1 cellular context compared by ENCODE assay signal in the genomic region with DNA sequence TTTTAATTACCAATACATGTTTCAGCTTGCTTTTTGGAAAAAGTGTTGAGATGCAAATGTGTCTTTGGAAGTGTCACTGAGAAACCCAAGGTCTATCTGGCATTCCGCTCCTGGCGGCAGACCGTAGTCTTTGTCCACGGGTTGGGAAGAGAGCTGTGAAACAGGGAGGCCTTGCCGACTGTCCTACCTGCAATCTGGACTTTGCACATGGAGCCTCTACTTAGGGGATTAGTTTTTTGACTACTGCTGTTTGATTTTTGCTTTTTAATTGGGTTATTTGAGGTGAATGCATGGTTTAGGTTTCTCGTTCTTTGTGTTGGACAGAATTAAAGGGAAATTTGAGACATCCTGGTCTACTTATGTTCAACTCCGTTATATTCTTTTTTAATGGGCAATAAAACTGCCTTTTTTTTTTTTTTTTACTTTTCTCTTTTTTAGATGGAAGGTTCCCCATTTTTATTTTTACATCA.
TF ChIP-seq lines count a peak whose summit lies in the region.

No MANE protein-coding gene starts in this region.

TF ChIP-seq in HepG2, 621 proteins besides CTCF, POLR2A, EP300 and RAD21 (continued from another document and continues in another):
- TF ChIP-seq, protein P1, sequence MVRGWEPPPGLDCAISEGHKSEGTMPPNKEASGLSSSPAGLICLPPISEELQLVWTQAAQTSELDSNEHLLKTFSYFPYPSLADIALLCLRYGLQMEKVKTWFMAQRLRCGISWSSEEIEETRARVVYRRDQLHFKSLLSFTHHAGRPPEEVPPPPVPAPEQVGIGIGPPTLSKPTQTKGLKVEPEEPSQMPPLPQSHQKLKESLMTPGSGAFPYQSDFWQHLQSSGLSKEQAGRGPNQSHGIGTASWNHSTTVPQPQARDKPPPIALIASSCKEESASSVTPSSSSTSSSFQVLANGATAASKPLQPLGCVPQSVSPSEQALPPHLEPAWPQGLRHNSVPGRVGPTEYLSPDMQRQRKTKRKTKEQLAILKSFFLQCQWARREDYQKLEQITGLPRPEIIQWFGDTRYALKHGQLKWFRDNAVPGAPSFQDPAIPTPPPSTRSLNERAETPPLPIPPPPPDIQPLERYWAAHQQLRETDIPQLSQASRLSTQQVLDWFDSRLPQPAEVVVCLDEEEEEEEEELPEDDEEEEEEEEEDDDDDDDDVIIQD (CRISPR knock-in tag; IDR thresholded peaks at IDR 0.05; ENCODE audit: low read depth) = peak; percentile 43; the same call in 1 of the 2 replicates
- TF ChIP-seq ZFX (CRISPR knock-in tag; IDR thresholded peaks at IDR 0.05; ENCODE audit: low read depth) (peak; percentile 63), KLF6 (CRISPR knock-in tag; IDR thresholded peaks at IDR 0.05) (no peak), KLF16 (CRISPR knock-in tag; IDR thresholded peaks at IDR 0.05) (no peak), SRF (IDR thresholded peaks at IDR 0.05; ENCODE audit: low read depth, low read length) (no peak), ZNF510 (CRISPR knock-in tag; IDR thresholded peaks at IDR 0.05; ENCODE audit: low read depth) (no peak), FOSL2 (CRISPR knock-in tag; IDR thresholded peaks at IDR 0.05) (0 out of 2 replicates have a peak, but pooled peaks have one; percentile 33), ZNF20 (CRISPR knock-in tag; IDR thresholded peaks at IDR 0.05) (no peak), ZNF430 (CRISPR knock-in tag; IDR thresholded peaks at IDR 0.05) (no peak), MYNN (CRISPR knock-in tag; IDR thresholded peaks at IDR 0.05; ENCODE audit: low read depth) (no peak), MEIS1 (CRISPR knock-in tag; IDR thresholded peaks at IDR 0.05; ENCODE audit: borderline replicate concordance) (no peak), ZNF776 (CRISPR knock-in tag; IDR thresholded peaks at IDR 0.05) (no peak), DPF2 (CRISPR knock-in tag; IDR thresholded peaks at IDR 0.05; ENCODE audit: borderline replicate concordance, low read depth) (no peak), MIER2 (CRISPR knock-in tag; IDR thresholded peaks at IDR 0.05) (peak; percentile 67), ZNF746 (CRISPR knock-in tag; IDR thresholded peaks at IDR 0.05) (no peak), ZNF441 (CRISPR knock-in tag; IDR thresholded peaks at IDR 0.05; ENCODE audit: borderline replicate concordance) (no peak), ZNF343 (CRISPR knock-in tag; IDR thresholded peaks at IDR 0.05) (no peak), MED1 (CRISPR knock-in tag; IDR thresholded peaks at IDR 0.05) (peak; percentile 65), MYC (CRISPR knock-in tag; IDR thresholded peaks at IDR 0.05; ENCODE audit: borderline replicate concordance) (no peak), GATAD1 (CRISPR knock-in tag; IDR thresholded peaks at IDR 0.05) (no peak), SIX1 (CRISPR knock-in tag; IDR thresholded peaks at IDR 0.05; ENCODE audit: borderline replicate concordance) (peak; percentile 30; the same call in 1 of the 2 replicates), CBX1 (IDR thresholded peaks at IDR 0.05; ENCODE audit: low read depth) (no peak), ZNF687 (CRISPR knock-in tag; IDR thresholded peaks at IDR 0.05) (no peak), MXD1 (CRISPR knock-in tag; IDR thresholded peaks at IDR 0.05) (no peak), NR2F6 (IDR thresholded peaks at IDR 0.05) (no peak), NR2F6 (CRISPR knock-in tag; IDR thresholded peaks at IDR 0.05) (no peak), TGIF2 (CRISPR knock-in tag; IDR thresholded peaks at IDR 0.05) (no peak), IKZF5 (CRISPR knock-in tag; IDR thresholded peaks at IDR 0.05) (peak; percentile 39; the same call in 1 of the 2 replicates), RBM39 (IDR thresholded peaks at IDR 0.05; ENCODE audit: low read depth, low read length, poor library complexity, severe bottlenecking) (no peak), PHF20 (CRISPR knock-in tag; IDR thresholded peaks at IDR 0.05) (no peak), SOX6 (IDR thresholded peaks at IDR 0.05) (no peak), SOX6 (CRISPR knock-in tag; IDR thresholded peaks at IDR 0.05) (peak; percentile 54; the same call in 1 of the 2 replicates), ZFP36 (IDR thresholded peaks at IDR 0.05; ENCODE audit: borderline replicate concordance, low read depth, low read length, partially characterized antibody) (no peak), MIXL1 (CRISPR knock-in tag; IDR thresholded peaks at IDR 0.05) (no peak), HDAC2 (CRISPR knock-in tag; IDR thresholded peaks at IDR 0.05) (peak; percentile 67; the same call in 1 of the 2 replicates)
- TF ChIP-seq, protein P2, sequence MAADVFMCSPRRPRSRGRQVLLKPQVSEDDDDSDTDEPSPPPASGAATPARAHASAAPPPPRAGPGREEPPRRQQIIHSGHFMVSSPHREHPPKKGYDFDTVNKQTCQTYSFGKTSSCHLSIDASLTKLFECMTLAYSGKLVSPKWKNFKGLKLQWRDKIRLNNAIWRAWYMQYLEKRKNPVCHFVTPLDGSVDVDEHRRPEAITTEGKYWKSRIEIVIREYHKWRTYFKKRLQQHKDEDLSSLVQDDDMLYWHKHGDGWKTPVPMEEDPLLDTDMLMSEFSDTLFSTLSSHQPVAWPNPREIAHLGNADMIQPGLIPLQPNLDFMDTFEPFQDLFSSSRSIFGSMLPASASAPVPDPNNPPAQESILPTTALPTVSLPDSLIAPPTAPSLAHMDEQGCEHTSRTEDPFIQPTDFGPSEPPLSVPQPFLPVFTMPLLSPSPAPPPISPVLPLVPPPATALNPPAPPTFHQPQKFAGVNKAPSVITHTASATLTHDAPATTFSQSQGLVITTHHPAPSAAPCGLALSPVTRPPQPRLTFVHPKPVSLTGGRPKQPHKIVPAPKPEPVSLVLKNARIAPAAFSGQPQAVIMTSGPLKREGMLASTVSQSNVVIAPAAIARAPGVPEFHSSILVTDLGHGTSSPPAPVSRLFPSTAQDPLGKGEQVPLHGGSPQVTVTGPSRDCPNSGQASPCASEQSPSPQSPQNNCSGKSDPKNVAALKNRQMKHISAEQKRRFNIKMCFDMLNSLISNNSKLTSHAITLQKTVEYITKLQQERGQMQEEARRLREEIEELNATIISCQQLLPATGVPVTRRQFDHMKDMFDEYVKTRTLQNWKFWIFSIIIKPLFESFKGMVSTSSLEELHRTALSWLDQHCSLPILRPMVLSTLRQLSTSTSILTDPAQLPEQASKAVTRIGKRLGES (CRISPR knock-in tag; IDR thresholded peaks at IDR 0.05; ENCODE audit: borderline replicate concordance) = no peak
- TF ChIP-seq, protein P3, sequence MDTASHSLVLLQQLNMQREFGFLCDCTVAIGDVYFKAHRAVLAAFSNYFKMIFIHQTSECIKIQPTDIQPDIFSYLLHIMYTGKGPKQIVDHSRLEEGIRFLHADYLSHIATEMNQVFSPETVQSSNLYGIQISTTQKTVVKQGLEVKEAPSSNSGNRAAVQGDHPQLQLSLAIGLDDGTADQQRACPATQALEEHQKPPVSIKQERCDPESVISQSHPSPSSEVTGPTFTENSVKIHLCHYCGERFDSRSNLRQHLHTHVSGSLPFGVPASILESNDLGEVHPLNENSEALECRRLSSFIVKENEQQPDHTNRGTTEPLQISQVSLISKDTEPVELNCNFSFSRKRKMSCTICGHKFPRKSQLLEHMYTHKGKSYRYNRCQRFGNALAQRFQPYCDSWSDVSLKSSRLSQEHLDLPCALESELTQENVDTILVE (CRISPR knock-in tag; IDR thresholded peaks at IDR 0.05) = peak; percentile 33; the same call in 1 of the 2 replicates
- TF ChIP-seq, protein P4, sequence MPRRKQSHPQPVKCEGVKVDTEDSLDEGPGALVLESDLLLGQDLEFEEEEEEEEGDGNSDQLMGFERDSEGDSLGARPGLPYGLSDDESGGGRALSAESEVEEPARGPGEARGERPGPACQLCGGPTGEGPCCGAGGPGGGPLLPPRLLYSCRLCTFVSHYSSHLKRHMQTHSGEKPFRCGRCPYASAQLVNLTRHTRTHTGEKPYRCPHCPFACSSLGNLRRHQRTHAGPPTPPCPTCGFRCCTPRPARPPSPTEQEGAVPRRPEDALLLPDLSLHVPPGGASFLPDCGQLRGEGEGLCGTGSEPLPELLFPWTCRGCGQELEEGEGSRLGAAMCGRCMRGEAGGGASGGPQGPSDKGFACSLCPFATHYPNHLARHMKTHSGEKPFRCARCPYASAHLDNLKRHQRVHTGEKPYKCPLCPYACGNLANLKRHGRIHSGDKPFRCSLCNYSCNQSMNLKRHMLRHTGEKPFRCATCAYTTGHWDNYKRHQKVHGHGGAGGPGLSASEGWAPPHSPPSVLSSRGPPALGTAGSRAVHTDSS (CRISPR knock-in tag; conservative IDR thresholded peaks at IDR 0.05) = no peak
- TF ChIP-seq, protein P5, sequence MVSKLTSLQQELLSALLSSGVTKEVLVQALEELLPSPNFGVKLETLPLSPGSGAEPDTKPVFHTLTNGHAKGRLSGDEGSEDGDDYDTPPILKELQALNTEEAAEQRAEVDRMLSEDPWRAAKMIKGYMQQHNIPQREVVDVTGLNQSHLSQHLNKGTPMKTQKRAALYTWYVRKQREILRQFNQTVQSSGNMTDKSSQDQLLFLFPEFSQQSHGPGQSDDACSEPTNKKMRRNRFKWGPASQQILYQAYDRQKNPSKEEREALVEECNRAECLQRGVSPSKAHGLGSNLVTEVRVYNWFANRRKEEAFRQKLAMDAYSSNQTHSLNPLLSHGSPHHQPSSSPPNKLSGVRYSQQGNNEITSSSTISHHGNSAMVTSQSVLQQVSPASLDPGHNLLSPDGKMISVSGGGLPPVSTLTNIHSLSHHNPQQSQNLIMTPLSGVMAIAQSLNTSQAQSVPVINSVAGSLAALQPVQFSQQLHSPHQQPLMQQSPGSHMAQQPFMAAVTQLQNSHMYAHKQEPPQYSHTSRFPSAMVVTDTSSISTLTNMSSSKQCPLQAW (CRISPR knock-in tag; IDR thresholded peaks at IDR 0.05) = no peak
- TF ChIP-seq, protein P6, sequence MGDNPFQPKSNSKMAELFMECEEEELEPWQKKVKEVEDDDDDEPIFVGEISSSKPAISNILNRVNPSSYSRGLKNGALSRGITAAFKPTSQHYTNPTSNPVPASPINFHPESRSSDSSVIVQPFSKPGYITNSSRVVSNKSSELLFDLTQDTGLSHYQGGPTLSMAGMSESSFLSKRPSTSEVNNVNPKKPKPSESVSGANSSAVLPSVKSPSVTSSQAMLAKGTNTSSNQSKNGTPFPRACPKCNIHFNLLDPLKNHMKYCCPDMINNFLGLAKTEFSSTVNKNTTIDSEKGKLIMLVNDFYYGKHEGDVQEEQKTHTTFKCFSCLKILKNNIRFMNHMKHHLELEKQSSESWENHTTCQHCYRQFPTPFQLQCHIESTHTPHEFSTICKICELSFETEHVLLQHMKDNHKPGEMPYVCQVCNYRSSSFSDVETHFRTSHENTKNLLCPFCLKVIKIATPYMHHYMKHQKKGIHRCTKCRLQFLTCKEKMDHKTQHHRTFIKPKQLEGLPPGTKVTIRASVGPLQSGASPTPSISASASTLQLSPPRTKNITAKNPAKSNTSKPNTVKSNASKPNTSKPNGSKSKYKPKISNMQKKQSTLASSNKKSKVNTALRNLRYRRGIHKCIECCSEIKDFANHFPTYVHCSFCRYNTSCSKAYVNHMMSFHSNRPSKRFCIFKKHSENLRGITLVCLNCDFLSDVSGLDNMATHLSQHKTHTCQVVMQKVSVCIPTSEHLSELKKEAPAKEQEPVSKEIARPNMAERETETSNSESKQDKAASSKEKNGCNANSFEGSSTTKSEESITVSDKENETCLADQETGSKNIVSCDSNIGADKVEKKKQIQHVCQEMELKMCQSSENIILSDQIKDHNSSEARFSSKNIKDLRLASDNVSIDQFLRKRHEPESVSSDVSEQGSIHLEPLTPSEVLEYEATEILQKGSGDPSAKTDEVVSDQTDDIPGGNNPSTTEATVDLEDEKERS (CRISPR knock-in tag; IDR thresholded peaks at IDR 0.05) = no peak
- TF ChIP-seq, protein P7, sequence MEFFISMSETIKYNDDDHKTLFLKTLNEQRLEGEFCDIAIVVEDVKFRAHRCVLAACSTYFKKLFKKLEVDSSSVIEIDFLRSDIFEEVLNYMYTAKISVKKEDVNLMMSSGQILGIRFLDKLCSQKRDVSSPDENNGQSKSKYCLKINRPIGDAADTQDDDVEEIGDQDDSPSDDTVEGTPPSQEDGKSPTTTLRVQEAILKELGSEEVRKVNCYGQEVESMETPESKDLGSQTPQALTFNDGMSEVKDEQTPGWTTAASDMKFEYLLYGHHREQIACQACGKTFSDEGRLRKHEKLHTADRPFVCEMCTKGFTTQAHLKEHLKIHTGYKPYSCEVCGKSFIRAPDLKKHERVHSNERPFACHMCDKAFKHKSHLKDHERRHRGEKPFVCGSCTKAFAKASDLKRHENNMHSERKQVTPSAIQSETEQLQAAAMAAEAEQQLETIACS (CRISPR knock-in tag; IDR thresholded peaks at IDR 0.05) = no peak
